Comparison of ENCODE assay signal across 2 cellular contexts in genomic region chr9:131651160-131651559, GRCh38.
TF ChIP-seq lines count a peak whose summit lies in the region.

No MANE protein-coding gene starts in this region.

TF ChIP-seq in A549, 52 proteins besides CTCF, POLR2A, EP300 and RAD21 (continued from another document):
- TF ChIP-seq MAX (IDR thresholded peaks at IDR 0.05): no peak
- no peak for TF ChIP-seq NFE2L2 (conservative IDR thresholded peaks at IDR 0.05; ENCODE audit: low read length)
- TF ChIP-seq PHF8 (IDR thresholded peaks at IDR 0.05; ENCODE audit: borderline replicate concordance, low read depth): no peak
- no peak for TF ChIP-seq BHLHE40 (IDR thresholded peaks at IDR 0.05; ENCODE audit: low read depth, low read length)
- TF ChIP-seq HDAC2 (IDR thresholded peaks at IDR 0.05): no peak
- TF ChIP-seq BCL3 (IDR thresholded peaks at IDR 0.05): no peak
- no peak for TF ChIP-seq ZSCAN20 (CRISPR knock-in tag; IDR thresholded peaks at IDR 0.05)
- no peak for TF ChIP-seq RCOR1 (IDR thresholded peaks at IDR 0.05; ENCODE audit: low read depth, low read length)
- TF ChIP-seq JUNB (IDR thresholded peaks at IDR 0.05): no peak
- no peak for TF ChIP-seq ZC3H11A (IDR thresholded peaks at IDR 0.05)
- TF ChIP-seq JUN (IDR thresholded peaks at IDR 0.05): no peak

TF ChIP-seq in HepG2, 621 proteins besides CTCF, POLR2A, EP300 and RAD21 (continued from another document):
- TF ChIP-seq ZNF597 (CRISPR knock-in tag; IDR thresholded peaks at IDR 0.05): no peak
- no peak for TF ChIP-seq RORA (CRISPR knock-in tag; IDR thresholded peaks at IDR 0.05)
- TF ChIP-seq ZNF709 (CRISPR knock-in tag; IDR thresholded peaks at IDR 0.05): no peak
- no peak for TF ChIP-seq DPF2 (CRISPR knock-in tag; IDR thresholded peaks at IDR 0.05; ENCODE audit: borderline replicate concordance, low read depth)
- TF ChIP-seq SSRP1 (CRISPR knock-in tag; IDR thresholded peaks at IDR 0.05): no peak
- TF ChIP-seq HNRNPL (IDR thresholded peaks at IDR 0.05; ENCODE audit: low read depth, low read length): no peak
